13 cellular contexts compared by ENCODE assay signal in the genomic region with DNA sequence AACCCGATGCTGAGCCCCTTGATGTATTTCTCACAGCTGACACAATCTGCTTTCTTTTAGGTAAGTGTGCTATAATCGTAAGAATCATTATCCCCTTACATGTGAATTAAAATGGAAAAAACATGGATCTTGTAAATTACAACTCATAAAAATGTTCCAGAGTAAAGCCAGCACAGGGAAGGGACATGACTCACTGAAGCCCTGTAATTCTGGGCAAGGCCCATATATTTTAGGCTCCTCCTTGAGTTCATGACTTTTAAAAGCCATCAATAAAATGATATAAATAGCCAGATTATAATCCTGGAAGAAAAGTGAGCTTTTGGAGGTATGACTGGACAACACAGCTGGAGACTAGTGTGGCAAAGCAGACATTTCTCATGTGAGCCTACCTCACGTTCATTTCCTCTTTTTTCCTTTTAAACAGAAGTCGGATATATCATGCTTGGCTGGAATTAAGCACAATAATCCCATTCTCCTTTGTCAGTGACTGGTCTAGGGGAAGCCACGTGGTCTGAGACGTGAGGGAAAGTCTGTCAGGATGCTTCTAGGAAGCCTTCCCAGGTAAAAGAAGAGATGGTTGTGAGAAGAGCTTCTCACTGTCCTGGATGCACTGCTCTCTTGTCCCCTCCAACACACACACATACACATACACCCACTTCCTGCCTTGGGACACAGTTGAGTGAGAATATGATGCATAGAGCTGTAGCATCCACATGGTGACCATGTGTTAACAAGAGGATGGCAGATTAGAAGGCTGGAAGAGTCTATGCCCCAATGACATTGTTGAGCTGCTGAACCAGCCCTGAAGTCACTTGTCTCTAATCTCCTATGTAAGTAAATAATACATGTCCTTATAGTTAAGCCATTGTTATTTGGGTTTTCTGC.
DNase-seq lines count a peak whose midpoint lies in the region; ATAC-seq and TF ChIP-seq lines count a peak whose summit lies in the region.
"Had no signal": no experiment of that assay in that cellular context is flagged by ENCODE, and none has a peak within 500 bp of the region (broad histone marks: within the 10 kb centered on the region; RNA-seq: fewer than 3 reads in every experiment).

No MANE protein-coding gene starts in this region.

- H3K27me3 ChIP-seq in lung (ENCODE audit: control insufficient read depth, insufficient read depth): no peaks in the 10 kb centered on the region
- H3K27me3 ChIP-seq: SJSA1 had no signal

- H3K9me3 ChIP-seq in lung (ENCODE audit: control insufficient read depth in 2 of 2, insufficient read depth in 1 of 2, low read length in 1 of 2): no peaks in the 10 kb centered on the region
- H3K9me3 ChIP-seq: SJSA1 had no signal

- DNase-seq in KBM-7 (peak; percentile 71), dermis blood vessel endothelial cell (peak; percentile 24), lung (ENCODE audit: low spot score) (no peak), NCI-H446 (lab: John Stamatoyannopoulos, UW) (no peak), NCI-H748 treated with DMSO at 0.1 percent for 48 hours (lab: John Stamatoyannopoulos, UW) (no peak)
- DNase-seq: activated CD4-positive, alpha-beta T cell treated with anti-CD3 and anti-CD28 coated beads for 1 hour; effector CD4-positive, alpha-beta T cell; NCI-H2081 treated with DMSO at 0.1 percent for 48 hours; occipital lobe had no signal

- no peak for TF ChIP-seq CTCF in lung (IDR thresholded peaks at IDR 0.05; ENCODE audit: control extremely low read depth, extremely low read depth)

- H3K36me3 ChIP-seq in lung (ENCODE audit: control insufficient read depth in 2 of 2, insufficient read depth in 2 of 2, low read length in 2 of 2): no peaks in the 10 kb centered on the region
- no peaks in the 10 kb centered on the region for H3K36me3 ChIP-seq in urinary bladder (ENCODE audit: insufficient read depth)
- H3K36me3 ChIP-seq: SJSA1 had no signal

- in situ Hi-C loops in KBM-7 (cut with MboI; ENCODE audit: low pct_unique_long_range_greater_than_20kb, low sequenced_read_pairs): no loop called here

- H3K27ac ChIP-seq in lung (ENCODE audit: low read depth in 1 of 2, low read length in 1 of 2): peak overlapping the region; percentile 64 to 81
- H3K27ac ChIP-seq in urinary bladder (ENCODE audit: low read depth): peak overlapping the region; percentile 66
- H3K27ac ChIP-seq: SJSA1 had no signal

- H3K4me3 ChIP-seq in lung: no peak overlapping the region
- peak overlapping the region; percentile 3 for H3K4me3 ChIP-seq in urinary bladder (ENCODE audit: low read depth, low read length)
- H3K4me3 ChIP-seq: SJSA1 had no signal

- peaks cover 3 to 21% of the 10 kb centered on the region in 2 donors for H3K4me1 ChIP-seq in lung (ENCODE audit: control insufficient read depth in 2 of 2, insufficient read depth in 2 of 2, low read length in 2 of 2)
- H3K4me1 ChIP-seq in urinary bladder (ENCODE audit: insufficient read depth): no peaks in the 10 kb centered on the region
- H3K4me1 ChIP-seq: SJSA1 had no signal

- ATAC-seq in lung (ENCODE audit: insufficient read depth, low FRiP score): peak; percentile 34
- no peak for ATAC-seq in GM19023 (IDR thresholded peaks at IDR 0.05; ENCODE audit: unreplicated experiment)
- no peak for ATAC-seq in HG02884 (IDR thresholded peaks at IDR 0.05; ENCODE audit: unreplicated experiment)

- WGBS in lung, 2 donors: 69 to 73% methylated on average over 6 of the region's 6 CpGs
- WGBS in urinary bladder: 30% methylated on average over 6 of the region's 6 CpGs

Comparison
In these comparisons a context has a peak if more than half of its experiments do, and no peak if none do; other contexts are left out.
1. DNase-seq: peak in KBM-7 (single experiment) and dermis blood vessel endothelial cell (single experiment); none in lung (single experiment), NCI-H446 (0 of 2) and NCI-H748 treated with DMSO at 0.1 percent for 48 hours (single experiment).